Comparison of ENCODE assay signal across 9 cellular contexts in genomic region chr3:187367561-187368103, GRCh38. TPM values are rescaled to one million over a fixed set of nuclear protein-coding genes. Genes with fewer than 3 reads are reported as not detected.
DNase-seq lines count a peak whose midpoint lies in the region; ATAC-seq and TF ChIP-seq lines count a peak whose summit lies in the region.
"Had no signal": no experiment of that assay in that cellular context is flagged by ENCODE, and none has a peak within 500 bp of the region (broad histone marks: within the 10 kb centered on the region; RNA-seq: fewer than 3 reads in every experiment).

No MANE protein-coding gene starts in this region.

- peak; percentile 33 for ATAC-seq in Right ventricle myocardium superior (ENCODE audit: poor library complexity)

- no peak for TF ChIP-seq POLR2A in vagina (IDR thresholded peaks at IDR 0.05)

- H3K9ac ChIP-seq in mucosa of stomach (ENCODE audit: low read length), result peak overlapping the region; percentile 97

- no peaks in the 10 kb centered on the region for H3K9me3 ChIP-seq in mucosa of stomach (ENCODE audit: control insufficient read depth, low read length)
- H3K9me3 ChIP-seq in vagina, result no peaks in the 10 kb centered on the region

- DNase-seq in Right ventricle myocardium superior (peak; percentile 43), cardiac septum (ENCODE audit: low spot score) (no peak), vagina (ENCODE audit: extremely low spot score in 2 of 2) (no peak), GM10266 (ENCODE audit: extremely low spot score) (no peak), AML-193 (lab: John Stamatoyannopoulos, UW) (no peak), NCI-H1105 treated with DMSO at 0.1 percent for 48 hours (lab: John Stamatoyannopoulos, UW) (no peak)
- DNase-seq: SHP77 had no signal

- peaks cover 6% of the 10 kb centered on the region for H3K4me1 ChIP-seq in mucosa of stomach (ENCODE audit: control insufficient read depth, insufficient read depth, low read length)
- H3K4me1 ChIP-seq in vagina, result peaks cover 30% of the 10 kb centered on the region

- TF ChIP-seq CTCF in vagina (IDR thresholded peaks at IDR 0.05), result no peak
- TF ChIP-seq CTCF in GM10266 (IDR thresholded peaks at IDR 0.05; ENCODE audit: control insufficient read depth, insufficient read depth, low read depth, missing control alignments), result no peak

- H3K36me3 ChIP-seq in mucosa of stomach (ENCODE audit: control insufficient read depth, insufficient read depth, low read length) (no peaks in the 10 kb centered on the region), vagina (peaks cover 0 to 6% of the 10 kb centered on the region in 2 donors)

- intact Hi-C loops in Right ventricle myocardium superior (cut with DNase I), result no loop called here
- intact Hi-C loops in cardiac septum (cut with DNase I), result no loop called here
- intact Hi-C loops in vagina (cut with DNase I), result no loop called here

- H3K27ac ChIP-seq in angular gyrus (ENCODE audit: low read depth, low read length), result peak overlapping the region; percentile 91
- peak overlapping the region; percentile 95 for H3K27ac ChIP-seq in vagina

- H3K27me3 ChIP-seq in mucosa of stomach (ENCODE audit: control insufficient read depth, insufficient read depth, low read length), result no peaks in the 10 kb centered on the region
- H3K27me3 ChIP-seq in vagina, result no peaks in the 10 kb centered on the region

- H3K4me3 ChIP-seq in mucosa of stomach (ENCODE audit: low read length), result peak overlapping the region; percentile 72
- peak overlapping the region; percentile 56 to 59 for H3K4me3 ChIP-seq in vagina

RNA-seq across cellular contexts. Expression of gene RTP4, which starts 0.6 kb away (rescaled TPM):
- 0.70 TPM for total RNA-seq in Right ventricle myocardium superior
- 0.94 TPM for total RNA-seq in cardiac septum
- 0.98 TPM for total RNA-seq in vagina
